1 cellular context compared by ENCODE assay signal in genomic region chr15:44728576-44729393, GRCh38.
TF ChIP-seq lines count a peak whose summit lies in the region.

No MANE protein-coding gene starts in this region.

TF ChIP-seq in K562, 482 proteins besides CTCF, POLR2A, EP300 and RAD21 (continued from another document and continues in another):
- TF ChIP-seq IRF9 (tag; IDR thresholded peaks at IDR 0.05): no peak
- TF ChIP-seq ATF3 (IDR thresholded peaks at IDR 0.05): peak; percentile 96
- peak; percentile 78; the same call in 1 of the 2 replicates for TF ChIP-seq ATF3 (CRISPR knock-in tag; conservative IDR thresholded peaks at IDR 0.05)
- TF ChIP-seq SRF (CRISPR knock-in tag; IDR thresholded peaks at IDR 0.05): peak; percentile 5 to 52; a peak in 1 of 4 replicates
- peak; percentile 60 for TF ChIP-seq ZBTB12 (CRISPR knock-in tag; IDR thresholded peaks at IDR 0.05)
- no peak for TF ChIP-seq E2F5 (CRISPR knock-in tag; IDR thresholded peaks at IDR 0.05)
- TF ChIP-seq MYC (IDR thresholded peaks at IDR 0.05; ENCODE audit: low read depth, low read length): peak; percentile 70; the same call in 1 of the 2 replicates
- no peak for TF ChIP-seq MYC (CRISPR knock-in tag; IDR thresholded peaks at IDR 0.05; ENCODE audit: borderline replicate concordance, low read depth)
- TF ChIP-seq HLTF (IDR thresholded peaks at IDR 0.05): no peak
- no peak for TF ChIP-seq SRSF1 (IDR thresholded peaks at IDR 0.05; ENCODE audit: low read depth, low read length)
- no peak for TF ChIP-seq NCOA4 (IDR thresholded peaks at IDR 0.05; ENCODE audit: partially characterized antibody)
- no peak; the same call in 1 of the 2 replicates for TF ChIP-seq TAF7 (tag; IDR thresholded peaks at IDR 0.05)
- no peak for TF ChIP-seq POLR2AphosphoS5 (IDR thresholded peaks at IDR 0.05; ENCODE audit: control insufficient read depth, insufficient read depth, low read depth, low read length)
- no peak for TF ChIP-seq ZKSCAN8 (CRISPR knock-in tag; IDR thresholded peaks at IDR 0.05)
- no peak for TF ChIP-seq ID3 (CRISPR knock-in tag; IDR thresholded peaks at IDR 0.05)
- no peak for TF ChIP-seq ID3 (tag; IDR thresholded peaks at IDR 0.05)
- no peak for TF ChIP-seq ZNF589 (CRISPR knock-in tag; IDR thresholded peaks at IDR 0.05; ENCODE audit: low read depth)
- TF ChIP-seq ARNT (IDR thresholded peaks at IDR 0.05): peak in 1 of 2 experiments; percentile 54; a peak in 2 of 4 replicates
- no peak for TF ChIP-seq SP2 (IDR thresholded peaks at IDR 0.05; ENCODE audit: extremely low read depth, low read depth, low read length, poor library complexity, severe bottlenecking)
- no peak for TF ChIP-seq ETS2 (tag; IDR thresholded peaks at IDR 0.05; ENCODE audit: borderline replicate concordance, poor library complexity, severe bottlenecking)
- TF ChIP-seq TSC22D4 (tag; IDR thresholded peaks at IDR 0.05): no peak
- no peak for TF ChIP-seq ILF3 (IDR thresholded peaks at IDR 0.05; ENCODE audit: borderline replicate concordance)
- no peak for TF ChIP-seq PRMT5 (CRISPR knock-in tag; IDR thresholded peaks at IDR 0.05)
- TF ChIP-seq CHAMP1 (IDR thresholded peaks at IDR 0.05): no peak
- no peak for TF ChIP-seq DDX20 (tag; IDR thresholded peaks at IDR 0.05; ENCODE audit: low read depth)
- TF ChIP-seq NFE2L1 (tag; IDR thresholded peaks at IDR 0.05; ENCODE audit: borderline replicate concordance, low read depth): no peak
- TF ChIP-seq SIN3B (IDR thresholded peaks at IDR 0.05; ENCODE audit: low read depth): no peak
- TF ChIP-seq GATAD2B (IDR thresholded peaks at IDR 0.05; ENCODE audit: borderline replicate concordance): peak; percentile 44; the same call in 1 of the 2 replicates
- TF ChIP-seq RBM15 (IDR thresholded peaks at IDR 0.05; ENCODE audit: insufficient read depth, low read length): no peak
- no peak for TF ChIP-seq KDM4B (IDR thresholded peaks at IDR 0.05; ENCODE audit: borderline replicate concordance in 2 of 2, low read depth in 1 of 2)
- no peak for TF ChIP-seq ZNF232 (CRISPR knock-in tag; IDR thresholded peaks at IDR 0.05)
- peak; percentile 65; the same call in 1 of the 2 replicates for TF ChIP-seq PML (IDR thresholded peaks at IDR 0.05; ENCODE audit: low read length)
- no peak for TF ChIP-seq CBX1 (IDR thresholded peaks at IDR 0.05; ENCODE audit: low read depth)
- TF ChIP-seq ZHX1 (conservative IDR thresholded peaks at IDR 0.05; ENCODE audit: low read length): no peak
- TF ChIP-seq PHF20 (IDR thresholded peaks at IDR 0.05; ENCODE audit: partially characterized antibody): no peak
- TF ChIP-seq KLF1 (tag; IDR thresholded peaks at IDR 0.05): no peak
- TF ChIP-seq HNRNPUL1 (IDR thresholded peaks at IDR 0.05; ENCODE audit: low read length): no peak
- no peak for TF ChIP-seq EHMT2 (IDR thresholded peaks at IDR 0.05)
- peak; percentile 76 for TF ChIP-seq HDAC3 (IDR thresholded peaks at IDR 0.05; ENCODE audit: borderline replicate concordance, partially characterized antibody)
- TF ChIP-seq ZFPM2 (CRISPR knock-in tag; IDR thresholded peaks at IDR 0.05): no peak
- TF ChIP-seq ARID2 (IDR thresholded peaks at IDR 0.05): no peak
- peak; percentile 90 for TF ChIP-seq ZNF766 (CRISPR knock-in tag; conservative IDR thresholded peaks at IDR 0.05)
- TF ChIP-seq PHTF2 (CRISPR knock-in tag; IDR thresholded peaks at IDR 0.05): no peak
- TF ChIP-seq ZFP91 (CRISPR knock-in tag; IDR thresholded peaks at IDR 0.05): no peak
- TF ChIP-seq BRCA1 (IDR thresholded peaks at IDR 0.05): no peak
- TF ChIP-seq BRCA1 (CRISPR knock-in tag; IDR thresholded peaks at IDR 0.05): no peak
- no peak for TF ChIP-seq ZNF830 (CRISPR knock-in tag; IDR thresholded peaks at IDR 0.05)
- no peak for TF ChIP-seq ADNP (tag; IDR thresholded peaks at IDR 0.05)
- peak; percentile 76 for TF ChIP-seq CHD1 (IDR thresholded peaks at IDR 0.05; ENCODE audit: low read length)
- TF ChIP-seq ZNF354B (CRISPR knock-in tag; IDR thresholded peaks at IDR 0.05): no peak
- TF ChIP-seq ZBTB26 (CRISPR knock-in tag; IDR thresholded peaks at IDR 0.05): no peak
- TF ChIP-seq ZNF224 (CRISPR knock-in tag; IDR thresholded peaks at IDR 0.05): no peak
- no peak for TF ChIP-seq TRIM25 (IDR thresholded peaks at IDR 0.05; ENCODE audit: borderline replicate concordance)
- TF ChIP-seq ATF1 (CRISPR knock-in tag; IDR thresholded peaks at IDR 0.05): no peak
- TF ChIP-seq ATF1 (tag; IDR thresholded peaks at IDR 0.05): peak; percentile 97
- TF ChIP-seq EWSR1 (IDR thresholded peaks at IDR 0.05; ENCODE audit: borderline replicate concordance, low read depth, partially characterized antibody): no peak
- TF ChIP-seq ZNF584 (CRISPR knock-in tag; IDR thresholded peaks at IDR 0.05; ENCODE audit: low read depth): peak; percentile 18; the same call in 1 of the 2 replicates
- TF ChIP-seq CBFA2T3 (IDR thresholded peaks at IDR 0.05): peak; percentile 75
- peak; percentile 81 for TF ChIP-seq MAFG (tag; conservative IDR thresholded peaks at IDR 0.05)
- TF ChIP-seq MAFK (IDR thresholded peaks at IDR 0.05; ENCODE audit: low read length): peak; percentile 72
- no peak for TF ChIP-seq ZNF146 (CRISPR knock-in tag; IDR thresholded peaks at IDR 0.05; ENCODE audit: unreplicated experiment)
- TF ChIP-seq ZNF445 (CRISPR knock-in tag; IDR thresholded peaks at IDR 0.05; ENCODE audit: low read depth): no peak
- no peak for TF ChIP-seq MCM7 (IDR thresholded peaks at IDR 0.05)
- no peak for TF ChIP-seq XRCC5 (IDR thresholded peaks at IDR 0.05; ENCODE audit: low read depth, low read length)
- peak; percentile 50 for TF ChIP-seq NR2C1 (IDR thresholded peaks at IDR 0.05)
- TF ChIP-seq NR2C1 (tag; IDR thresholded peaks at IDR 0.05): peak; percentile 82
- peak; percentile 93 for TF ChIP-seq FOSL1 (tag; conservative IDR thresholded peaks at IDR 0.05)
